In genomic region chr3:45795882-45796765, GRCh38 we compare ENCODE assay signal across 8 cellular contexts. TPM values are rescaled to one million over a fixed set of nuclear protein-coding genes. Genes with fewer than 3 reads are reported as not detected.
DNase-seq lines count a peak whose midpoint lies in the region; ATAC-seq, FAIRE-seq and TF ChIP-seq lines count a peak whose summit lies in the region.

Gene SLC6A20, minus strand, starts transcription at chr3:45796536. Its CDS starts 117 bp downstream, at chr3:45796419.

- no peak for TF ChIP-seq EP300 in GM12878 (IDR thresholded peaks at IDR 0.05; ENCODE audit: borderline replicate concordance in 1 of 2, control insufficient read depth in 1 of 2, low read depth in 2 of 2, low read length in 2 of 2)

- H3K4me1 Mint-ChIP-seq in T-helper 2 cell treated with Interferon-gamma antibody and Interleukin-4, amounts not matched to agents 5 μg/mL and 100 μg/mL, for 36 hours (ENCODE audit: low read depth): peaks cover 8% of the 10 kb centered on the region

- no peak within 1 kb of the TSS for H3K27ac Mint-ChIP-seq in T-helper 2 cell treated with Interferon-gamma antibody and Interleukin-4, amounts not matched to agents 5 μg/mL and 100 μg/mL, for 36 hours

- ATAC-seq in GM12878: peak; percentile 88
- ATAC-seq in left lung: peak; percentile 56

- no peaks in the 10 kb centered on the region for H3K36me3 ChIP-seq in GM12878 (ENCODE audit: control insufficient read depth in 2 of 2, insufficient read depth in 2 of 2, low read length in 1 of 2)
- no peaks in the 10 kb centered on the region for H3K36me3 ChIP-seq in left lung
- H3K36me3 ChIP-seq in stomach smooth muscle (ENCODE audit: control insufficient read depth in 2 of 2, insufficient read depth in 2 of 2, low read length in 2 of 2): no peaks in the 10 kb centered on the region

- no peak for FAIRE-seq in GM12878 (lab: Jason Lieb, UNC)

- POLR2A ChIA-PET in GM12878 (lab: Charles Lee): interaction anchor here (1.2 kb wide), 1 partner anchor 95 kb away, joined by 3 read pairs; no protein-coding TSS in a partner anchor

- CTCF ChIA-PET in GM12878 (lab: Yijun Ruan, JAX): interaction anchor here (1.6 kb wide), 1 partner anchor 133 kb away, joined by 6 read pairs; no protein-coding TSS in a partner anchor

- H3K9me3 ChIP-seq in GM12878 (replicated peaks; ENCODE audit: control insufficient read depth, insufficient read depth, low read length): no peaks in the 10 kb centered on the region
- no peaks in the 10 kb centered on the region for H3K9me3 ChIP-seq in left lung
- H3K9me3 ChIP-seq in stomach smooth muscle (ENCODE audit: control insufficient read depth in 2 of 2, low read length in 2 of 2): no peaks in the 10 kb centered on the region

- no peaks in the 10 kb centered on the region for H4K20me1 ChIP-seq in GM12878 (ENCODE audit: control insufficient read depth, insufficient read depth)

- H3K27me3 ChIP-seq in GM12878 (replicated peaks in 1 of 2; ENCODE audit: control insufficient read depth in 2 of 2, insufficient read depth in 2 of 2, low read length in 1 of 2): peaks cover 2 to 17% of the 10 kb centered on the region in 2 experiments; a peak in 3 of 4 replicates
- H3K27me3 ChIP-seq in left lung: peaks cover 32 to 66% of the 10 kb centered on the region in 2 donors
- peaks cover 32 to 37% of the 10 kb centered on the region in 2 donors for H3K27me3 ChIP-seq in stomach smooth muscle (ENCODE audit: control insufficient read depth in 1 of 2, insufficient read depth in 2 of 2, low read length in 2 of 2)

- H3K4me3 ChIP-seq in GM12878 (peak within 1 kb of the TSS; percentile 28; the same call in 1 of the 2 replicates), left lung (peak within 1 kb of the TSS; percentile 32 to 47), stomach smooth muscle (ENCODE audit: low read length in 2 of 2) (peak within 1 kb of the TSS; percentile 59 to 73)

- no peaks in the 10 kb centered on the region for H3K79me2 ChIP-seq in GM12878 (ENCODE audit: control insufficient read depth, insufficient read depth, low read length)

- H3K27ac ChIP-seq in GM12878 (ENCODE audit: control insufficient read depth, insufficient read depth) (no peak within 1 kb of the TSS), left lung (no peak within 1 kb of the TSS), stomach smooth muscle (ENCODE audit: low read length) (no peak within 1 kb of the TSS)

- H3K4me3 Mint-ChIP-seq in T-helper 2 cell treated with Interferon-gamma antibody and Interleukin-4, amounts not matched to agents 5 μg/mL and 100 μg/mL, for 36 hours: peak within 1 kb of the TSS; percentile 75

- in situ Hi-C loops in GM12878 (cut with MboI): no loop called here

- no TSS peak for BruUV-seq in GM12878 (replicated peaks; lab: Mats Ljungman, UMichigan)

- no peak for TF ChIP-seq POLR2A in GM12878 (IDR thresholded peaks at IDR 0.05; ENCODE audit: low read depth, low read length)

- peaks cover 82% of the 10 kb centered on the region for H3K27me3 Mint-ChIP-seq in T-helper 2 cell treated with Interferon-gamma antibody and Interleukin-4, amounts not matched to agents 5 μg/mL and 100 μg/mL, for 36 hours (ENCODE audit: low read depth)

- intact Hi-C loops in GM12878 (cut with micrococcal nuclease; ENCODE audit: unreplicated experiment) (no loop called here), left lung (cut with DNase I) (no loop called here)

- H3K4me1 ChIP-seq in GM12878 (ENCODE audit: control insufficient read depth, insufficient read depth, low read length): peaks cover 5% of the 10 kb centered on the region
- H3K4me1 ChIP-seq in left lung: peaks cover 10 to 16% of the 10 kb centered on the region in 2 donors
- H3K4me1 ChIP-seq in stomach smooth muscle (ENCODE audit: control insufficient read depth, insufficient read depth, low read length): peaks cover 13% of the 10 kb centered on the region

- RAD21 ChIA-PET in GM12878 (lab: Charles Lee; ENCODE audit: unreplicated experiment): interaction anchor here (0.6 to 1.1 kb wide), 2 partner anchors 10 to 31 kb away, joined by 3 to 4 read pairs; no protein-coding TSS in a partner anchor

- no peak for TF ChIP-seq CTCF in GM12878 (IDR thresholded peaks at IDR 0.05 in 2 of 3, conservative IDR thresholded peaks at IDR 0.05 in 1 of 3; ENCODE audit: control insufficient read depth in 2 of 3, extremely low read depth in 1 of 3, insufficient read depth in 1 of 3, low read depth in 3 of 3, low read length in 3 of 3)
- no peak for TF ChIP-seq CTCF in left lung (IDR thresholded peaks at IDR 0.05)

- no peaks in the 10 kb centered on the region for H3K9me3 Mint-ChIP-seq in T-helper 2 cell treated with Interferon-gamma antibody and Interleukin-4, amounts not matched to agents 5 μg/mL and 100 μg/mL, for 36 hours

- H3K4me2 ChIP-seq in GM12878 (ENCODE audit: control insufficient read depth, insufficient read depth): peak within 1 kb of the TSS; percentile 45

- H2AFZ ChIP-seq in GM12878 (ENCODE audit: control insufficient read depth, low read depth, low read length): peak within 1 kb of the TSS; percentile 26

- WGBS in GM12878 (ENCODE audit: insufficient coverage, insufficient replicate concordance, low lambda C conversion rate, missing lambda C conversion rate): 23% methylated on average over 87 of the region's 91 CpGs

- SMC1A ChIA-PET in GM12878 (lab: Charles Lee; ENCODE audit: uncharacterized antibody, unreplicated experiment): interaction anchor here (1.4 kb wide), 1 partner anchor 17 kb away, joined by 3 read pairs; no protein-coding TSS in a partner anchor

- H3K36me3 Mint-ChIP-seq in T-helper 2 cell treated with Interferon-gamma antibody and Interleukin-4, amounts not matched to agents 5 μg/mL and 100 μg/mL, for 36 hours (ENCODE audit: low read depth): no peaks in the 10 kb centered on the region

- no peak for DNase-seq in T-helper 2 cell treated with Interferon-gamma antibody and Interleukin-4, amounts not matched to agents 5 μg/mL and 100 μg/mL, for 36 hours (ENCODE audit: low spot score)
- no peak for DNase-seq in T-helper 2 cell
- DNase-seq in GM12878 (ENCODE audit: low read depth, low spot score): no peak
- peak in 1 of 2 donors; percentile 74 for DNase-seq in left lung
- DNase-seq in OCI-M1 (lab: John Stamatoyannopoulos, UW): no peak
- DNase-seq in putamen (ENCODE audit: low spot score): no peak
- DNase-seq in 8988T: no peak

- H3K9ac ChIP-seq in GM12878 (ENCODE audit: control insufficient read depth, insufficient read depth, low read length) (no peak within 1 kb of the TSS), stomach smooth muscle (ENCODE audit: low read length in 2 of 2) (no peak within 1 kb of the TSS)

- TF ChIP-seq RAD21 in GM12878 (IDR thresholded peaks at IDR 0.05; ENCODE audit: insufficient read depth, low read depth, low read length): no peak

TF ChIP-seq in GM12878, 131 proteins besides CTCF, POLR2A, EP300 and RAD21 (continues in another document):
- TF ChIP-seq IKZF2 (IDR thresholded peaks at IDR 0.05): no peak
- no peak for TF ChIP-seq RFX5 (IDR thresholded peaks at IDR 0.05; ENCODE audit: low read depth, low read length)
- TF ChIP-seq SMARCA5 (IDR thresholded peaks at IDR 0.05): peak; percentile 83
- TF ChIP-seq IRF3 (IDR thresholded peaks at IDR 0.05): no peak
- peak; percentile 80; the same call in 1 of the 2 replicates for TF ChIP-seq LARP7 (IDR thresholded peaks at IDR 0.05)
- TF ChIP-seq HDAC6 (IDR thresholded peaks at IDR 0.05; ENCODE audit: unreplicated experiment): peak; percentile 48
- 0 out of 2 replicates have a peak, but pooled peaks have one; percentile 37 for TF ChIP-seq IKZF1 (conservative IDR thresholded peaks at IDR 0.05)
- no peak for TF ChIP-seq ZNF274 (IDR thresholded peaks at IDR 0.05; ENCODE audit: insufficient read depth, insufficient read length)
- TF ChIP-seq EGR1 (IDR thresholded peaks at IDR 0.05; ENCODE audit: borderline replicate concordance in 1 of 2, low read depth in 2 of 2, low read length in 2 of 2): no peak; a peak in 1 of 3 replicates
- TF ChIP-seq TBL1XR1 (IDR thresholded peaks at IDR 0.05; ENCODE audit: low read depth, low read length): no peak
- TF ChIP-seq RB1 (IDR thresholded peaks at IDR 0.05; ENCODE audit: borderline replicate concordance): no peak
- no peak for TF ChIP-seq SMAD1 (IDR thresholded peaks at IDR 0.05; ENCODE audit: low read depth, partially characterized antibody)
- peak; percentile 13; the same call in 1 of the 2 replicates for TF ChIP-seq YY1 (IDR thresholded peaks at IDR 0.05; ENCODE audit: low read depth, low read length)
- peak; percentile 50; the same call in 1 of the 2 replicates for TF ChIP-seq GATAD2B (conservative IDR thresholded peaks at IDR 0.05; ENCODE audit: low read depth)
- peak; percentile 62 for TF ChIP-seq CREB1 (IDR thresholded peaks at IDR 0.05; ENCODE audit: low read depth)
- TF ChIP-seq DPF2 (IDR thresholded peaks at IDR 0.05): 0 out of 2 replicates have a peak, but pooled peaks have one; percentile 44

RNA-seq across cellular contexts. Expression of gene SLC6A20, which starts in this region (rescaled TPM):
- 48.3 and 57.9 TPM in 2 replicates for total RNA-seq in GM12878 (2013; cell fraction: nucleolus; rRNA removed)
- total RNA-seq in GM12878 (2014; rRNA removed) (1.1 TPM in 2 replicates), GM12878 (2014; rRNA removed; fragmentation: Illumina TruSeq; extraction: Trizol) (0.89 and 1.4 TPM in 2 replicates), GM12878 (2021) (1.5 and 3.5 TPM in 2 replicates), left lung (10 to 100 TPM in 1 of 2 donors, 1 to 10 TPM in 1; 6.1 to 17.0 TPM)
- polyA plus RNA-seq in GM12878 (2011; ENCODE audit: low read depth): 1.2 TPM
- polyA plus RNA-seq in GM12878 (2011; rRNA removed) (2.6 and 4.1 TPM in 2 replicates), GM12878 (2014; fragmentation: Illumina TruSeq; extraction: Trizol) (0.89 and 1.3 TPM in 2 replicates), GM12878 (2014; fragmentation: Nextera tagmentation; extraction: Ambion mirVana) (under 1 TPM; 0.45 to 0.66 TPM), GM12878 (2014; rRNA removed) (1.8 and 2.7 TPM in 2 replicates), GM12878 (2016; fragmentation: Nextera tagmentation; extraction: Ambion mirVana) (1 to 10 TPM in 1 of 2 experiments, under 1 TPM in 1; 0.31 to 1.1 TPM)
- 2.8 and 4.9 TPM in 2 replicates for polyA plus RNA-seq in GM12878 (2011; cell fraction: cytosol; rRNA removed)
- 16.3 and 19.0 TPM in 2 replicates for polyA plus RNA-seq in GM12878 (2011; cell fraction: nucleus; rRNA removed)
- 0.08 and 2.6 TPM in 2 replicates for polyA plus RNA-seq in GM12878 (2012)
- polyA minus RNA-seq in GM12878 (2011; rRNA and poly(A)+ RNA removed): 3.6 and 13.7 TPM in 2 replicates
- polyA minus RNA-seq in GM12878 (2011; cell fraction: cytosol; rRNA and poly(A)+ RNA removed): 1.5 TPM in 1 of 2 replicates, not detected in the other
- polyA minus RNA-seq in GM12878 (2011; cell fraction: nucleus; rRNA and poly(A)+ RNA removed): 2.4 and 5.8 TPM in 2 replicates
